In the genomic region with DNA sequence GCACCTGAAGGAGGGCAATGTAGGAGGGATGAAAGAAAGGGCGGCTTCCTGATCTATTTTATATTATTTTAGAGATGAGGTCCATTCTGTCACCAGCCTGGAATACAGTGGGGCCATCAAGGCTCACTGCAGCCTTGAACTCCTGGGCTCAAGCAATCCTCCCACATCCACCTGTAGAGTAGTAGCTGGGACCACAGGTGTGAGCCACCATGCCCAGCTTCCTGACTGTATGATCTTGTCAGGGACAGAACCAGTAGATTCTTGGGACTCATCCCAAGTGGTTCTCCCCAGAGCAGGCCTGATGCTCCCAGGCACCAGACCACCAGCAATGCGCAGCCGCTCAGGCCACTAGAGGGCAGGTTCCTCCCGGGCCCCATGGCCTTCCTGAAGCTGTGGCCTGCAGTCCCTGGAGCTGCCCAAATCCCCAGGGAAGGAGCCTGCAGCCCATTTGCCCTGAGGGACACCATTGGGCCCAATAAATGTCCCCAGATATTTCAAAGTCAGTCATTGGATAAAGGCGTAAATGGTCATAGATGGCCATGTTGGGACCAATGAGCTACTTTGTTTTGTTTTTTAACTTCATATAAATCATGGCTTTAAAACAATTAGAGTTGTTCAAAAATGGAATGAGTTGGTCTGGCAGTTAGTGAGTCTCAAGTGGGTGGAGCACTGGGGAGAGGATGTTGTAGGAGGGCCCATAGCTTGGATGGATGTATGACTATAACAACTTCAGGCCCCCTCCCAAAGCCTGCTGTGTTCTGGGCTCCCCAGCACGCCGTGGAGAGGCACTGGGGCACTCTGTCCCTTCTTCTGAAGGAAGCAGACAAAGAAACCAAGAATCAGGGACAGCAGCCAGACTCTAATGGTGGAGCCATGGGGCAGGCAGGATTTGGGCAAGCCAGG, we compare ENCODE assay signal across 8 cellular contexts. TPM values are rescaled to one million over a fixed set of nuclear protein-coding genes. Genes with fewer than 3 reads are reported as not detected.
A peak's percentile ranks its signal among the peaks of the same experiment; 100 is the strongest.
DNase-seq lines count a peak whose midpoint lies in the region; ATAC-seq and TF ChIP-seq lines count a peak whose summit lies in the region.

No MANE protein-coding gene starts in this region.

- WGBS in right lobe of liver (ENCODE audit: insufficient coverage, low coverage, low lambda C conversion rate, missing lambda C conversion rate) = 68% methylated on average over 2 of the region's 7 CpGs

- H3K9ac ChIP-seq in colonic mucosa (ENCODE audit: low read depth in 2 of 2, low read length in 2 of 2) = no peak overlapping the region

- DNase-seq in ELF-1 (ENCODE audit: low read depth, low spot score) (peak; percentile 84), Kasumi-1 (lab: John Stamatoyannopoulos, UW) (peak; percentile 26 to 42), SKM-1 treated with dmso at 0.1 percent for 144 hours (lab: John Stamatoyannopoulos, UW; ENCODE audit: unreplicated experiment) (peak; percentile 35), colonic mucosa (peak; percentile 52), right lobe of liver (peak in 2 of 3 donors; percentile 67), tibial artery (no peak), NCI-H226 (no peak), T-helper 17 cell (no peak)

- intact Hi-C loops in colonic mucosa (cut with DNase I) = loop anchor here (2.0 kb wide), 1 partner anchor 106 kb away; no protein-coding TSS in a partner anchor
- intact Hi-C loops in right lobe of liver (cut with DNase I) = no loop called here
- intact Hi-C loops in tibial artery (cut with DNase I; ENCODE audit: low total_unique reads) = loop anchor here (5.0 kb wide), 1 partner anchor 104 kb away; no protein-coding TSS in a partner anchor

- H3K36me3 ChIP-seq in colonic mucosa = peaks cover 15% of the 10 kb centered on the region
- peaks cover 0 to 16% (median 7%) of the 10 kb centered on the region in 4 donors for H3K36me3 ChIP-seq in right lobe of liver
- peaks cover 0 to 65% (median 6%) of the 10 kb centered on the region in 3 donors for H3K36me3 ChIP-seq in tibial artery

- ATAC-seq in right lobe of liver (peak; percentile 27 to 39 (median 32)), T-helper 17 cell (no peak)

- H3K4me3 Mint-ChIP-seq in T-helper 17 cell = no peak overlapping the region

- H3K4me3 ChIP-seq in colonic mucosa (no peak overlapping the region), right lobe of liver (no peak overlapping the region), tibial artery (no peak overlapping the region)

- H3K4me1 ChIP-seq in colonic mucosa = peaks cover 4% of the 10 kb centered on the region
- peaks cover 0 to 54% (median 26%) of the 10 kb centered on the region in 4 donors for H3K4me1 ChIP-seq in right lobe of liver
- peaks cover 0 to 19% (median 9%) of the 10 kb centered on the region in 4 donors for H3K4me1 ChIP-seq in tibial artery

- peaks cover 10% of the 10 kb centered on the region for H3K4me1 Mint-ChIP-seq in T-helper 17 cell

- no peak overlapping the region for H3K27ac ChIP-seq in colonic mucosa
- H3K27ac ChIP-seq in right lobe of liver = no peak overlapping the region
- H3K27ac ChIP-seq in tibial artery = no peak overlapping the region

- no peaks in the 10 kb centered on the region for H3K36me3 Mint-ChIP-seq in T-helper 17 cell (ENCODE audit: low read depth)

- no peak for TF ChIP-seq POLR2A in right lobe of liver (IDR thresholded peaks at IDR 0.05)

- H3K27me3 ChIP-seq in colonic mucosa (no peaks in the 10 kb centered on the region), right lobe of liver (no peaks in the 10 kb centered on the region), tibial artery (no peaks in the 10 kb centered on the region)

- peak; percentile 69 for TF ChIP-seq CTCF in colonic mucosa (IDR thresholded peaks at IDR 0.05)
- TF ChIP-seq CTCF in right lobe of liver (IDR thresholded peaks at IDR 0.05) = peak; percentile 60 to 80 (median 64)
- TF ChIP-seq CTCF in tibial artery (IDR thresholded peaks at IDR 0.05) = peak; percentile 55 to 60

- H3K27ac Mint-ChIP-seq in T-helper 17 cell = no peak overlapping the region

- no peaks in the 10 kb centered on the region for H3K9me3 ChIP-seq in colonic mucosa
- no peaks in the 10 kb centered on the region for H3K9me3 ChIP-seq in right lobe of liver
- no peaks in the 10 kb centered on the region for H3K9me3 ChIP-seq in tibial artery
- no peaks in the 10 kb centered on the region for H3K9me3 ChIP-seq in T-helper 17 cell (ENCODE audit: control insufficient read depth, low read length, poor library complexity, severe bottlenecking)

- peaks cover 21% of the 10 kb centered on the region for H3K27me3 Mint-ChIP-seq in T-helper 17 cell

RNA-seq across cellular contexts. Expression of gene GOLT1A, which starts 44.7 kb away (rescaled TPM):
- 10 to 100 TPM in 1 of 2 donors, 1 to 10 TPM in 1; 6.7 to 13.6 TPM for total RNA-seq in colonic mucosa
- total RNA-seq in right lobe of liver = 100 to 1,000 TPM in 1 of 6 experiments, 10 to 100 TPM in 5; 49.4 to 103 (median 74.5) TPM
- total RNA-seq in T-helper 17 cell = under 1 TPM in 1 of 2 donors, not detected in 1; 0.45 TPM

Comparison
In these comparisons a context has a peak if more than half of its experiments do, and no peak if none do; other contexts are left out.
1. DNase-seq: peak in ELF-1 (single experiment), Kasumi-1 (2 of 2), SKM-1 treated with dmso at 0.1 percent for 144 hours (single experiment), colonic mucosa (single experiment) and right lobe of liver (2 of 3); none in tibial artery (0 of 2), NCI-H226 (single experiment) and T-helper 17 cell (0 of 3).
2. RNA of gene GOLT1A, which starts 44.7 kb away (total RNA-seq): 49.4 to 103 TPM in right lobe of liver and 6.7 to 13.6 TPM in colonic mucosa; 0.45 TPM in T-helper 17 cell; every median in the first group is over 4 times any median in the second.
3. intact Hi-C loops: an anchor here in colonic mucosa (2.0 kb wide) and tibial artery (5.0 kb wide); none called in right lobe of liver.
4. Peak in every context shown above with its lines, with median percentiles within 50 percentile points of each other: CTCF ChIP-seq.